19 cellular contexts compared by ENCODE assay signal in genomic region chr5:147558131-147558730, GRCh38. TPM values are rescaled to one million over a fixed set of nuclear protein-coding genes. Genes with fewer than 3 reads are reported as not detected.
DNase-seq lines count a peak whose midpoint lies in the region; ATAC-seq and TF ChIP-seq lines count a peak whose summit lies in the region.
"Had no signal": no experiment of that assay in that cellular context is flagged by ENCODE, and none has a peak within 500 bp of the region (broad histone marks: within the 10 kb centered on the region; RNA-seq: fewer than 3 reads in every experiment).

No MANE protein-coding gene starts in this region.

- TF ChIP-seq CTCF in AG10803 (conservative IDR thresholded peaks at IDR 0.05; ENCODE audit: low read length) = no peak
- no peak for TF ChIP-seq CTCF in WERI-Rb-1 (IDR thresholded peaks at IDR 0.05; ENCODE audit: low read depth, low read length)
- no peak for TF ChIP-seq CTCF in fibroblast of villous mesenchyme (IDR thresholded peaks at IDR 0.05; ENCODE audit: insufficient read depth, low read depth, low read length)
- TF ChIP-seq CTCF in omental fat pad (IDR thresholded peaks at IDR 0.05) = no peak
- no peak for TF ChIP-seq CTCF in glutamatergic neuron (IDR thresholded peaks at IDR 0.05; ENCODE audit: partially characterized antibody, unreplicated experiment)

- H3K27ac Mint-ChIP-seq in glutamatergic neuron (ENCODE audit: unreplicated experiment) = no peak overlapping the region
- H3K27ac Mint-ChIP-seq: activated CD8-positive, alpha-beta T cell treated with anti-CD3 and anti-CD28 coated beads for 36 hours; activated naive CD4-positive, alpha-beta T cell treated with anti-CD3 and anti-CD28 coated beads, Interleukin-2, amount 50 U/mL, for 24 hours; activated T-cell treated with anti-CD3 and anti-CD28 coated beads, Interleukin-2, amount 50 U/mL, for 24 hours; CD8-positive, alpha-beta T cell; memory B cell; stimulated activated effector memory CD8-positive, alpha-beta T cell treated with anti-CD3 and anti-CD28 coated beads, Interleukin-12 subunit alpha, Interleukin-12 subunit beta, amount 100 ng/mL, for 72 hours had no signal

- peak; percentile 51 for DNase-seq in AG10803 (ENCODE audit: low read depth)
- DNase-seq in WERI-Rb-1 = no peak
- DNase-seq in fibroblast of villous mesenchyme (ENCODE audit: low read depth) = peak; percentile 78
- no peak for DNase-seq in omental fat pad (ENCODE audit: low spot score)
- DNase-seq in stimulated activated CD8-positive, alpha-beta memory T cell treated with anti-CD3 and anti-CD28 coated beads, Interleukin-4, amount 100 ng/mL, for 48 hours = no peak
- DNase-seq in glutamatergic neuron = no peak
- DNase-seq: activated T-cell treated with anti-CD3 and anti-CD28 coated beads, Interleukin-2, amount 50 U/mL, for 24 hours; CD8-positive, alpha-beta T cell had no signal

- no peaks in the 10 kb centered on the region for H3K27me3 ChIP-seq in WERI-Rb-1 (ENCODE audit: insufficient read depth, low read depth, severe bottlenecking)
- H3K27me3 ChIP-seq: heart left ventricle, thyroid gland had no signal

- peak; percentile 72 for ATAC-seq in omental fat pad (ENCODE audit: low FRiP score)
- ATAC-seq in HG02588 (IDR thresholded peaks at IDR 0.05; ENCODE audit: unreplicated experiment) = no peak
- ATAC-seq in GM21619 (IDR thresholded peaks at IDR 0.05; ENCODE audit: unreplicated experiment) = no peak
- ATAC-seq: activated CD8-positive, alpha-beta T cell treated with anti-CD3 and anti-CD28 coated beads for 36 hours; CD8-positive, alpha-beta T cell had no signal

- H3K4me3 Mint-ChIP-seq in glutamatergic neuron (ENCODE audit: unreplicated experiment) = no peak overlapping the region
- H3K4me3 Mint-ChIP-seq: activated CD8-positive, alpha-beta T cell treated with anti-CD3 and anti-CD28 coated beads for 36 hours; activated naive CD4-positive, alpha-beta T cell treated with anti-CD3 and anti-CD28 coated beads, Interleukin-2, amount 50 U/mL, for 24 hours; activated T-cell treated with anti-CD3 and anti-CD28 coated beads, Interleukin-2, amount 50 U/mL, for 24 hours; CD8-positive, alpha-beta T cell; memory B cell; nephron; stimulated activated effector memory CD8-positive, alpha-beta T cell treated with anti-CD3 and anti-CD28 coated beads, Interleukin-12 subunit alpha, Interleukin-12 subunit beta, amount 100 ng/mL, for 72 hours had no signal

- no peaks in the 10 kb centered on the region for H3K36me3 ChIP-seq in WERI-Rb-1
- H3K36me3 ChIP-seq: heart left ventricle, prostate gland, thyroid gland had no signal

- H3K4me3 ChIP-seq in AG10803 (ENCODE audit: low read length) (no peak overlapping the region), WERI-Rb-1 (ENCODE audit: low read depth, low read length) (no peak overlapping the region), fibroblast of villous mesenchyme (ENCODE audit: low read depth, low read length) (no peak overlapping the region)
- H3K4me3 ChIP-seq: heart left ventricle, prostate gland, thyroid gland had no signal

- no peaks in the 10 kb centered on the region for H3K9me3 Mint-ChIP-seq in glutamatergic neuron (ENCODE audit: unreplicated experiment)
- H3K9me3 Mint-ChIP-seq: activated CD8-positive, alpha-beta T cell treated with anti-CD3 and anti-CD28 coated beads for 36 hours; activated naive CD4-positive, alpha-beta T cell treated with anti-CD3 and anti-CD28 coated beads, Interleukin-2, amount 50 U/mL, for 24 hours; activated T-cell treated with anti-CD3 and anti-CD28 coated beads, Interleukin-2, amount 50 U/mL, for 24 hours; brain; CD8-positive, alpha-beta T cell; memory B cell; nephron; stimulated activated effector memory CD8-positive, alpha-beta T cell treated with anti-CD3 and anti-CD28 coated beads, Interleukin-12 subunit alpha, Interleukin-12 subunit beta, amount 100 ng/mL, for 72 hours had no signal

- no peaks in the 10 kb centered on the region for H3K36me3 Mint-ChIP-seq in glutamatergic neuron (ENCODE audit: unreplicated experiment)
- H3K36me3 Mint-ChIP-seq: activated naive CD4-positive, alpha-beta T cell treated with anti-CD3 and anti-CD28 coated beads, Interleukin-2, amount 50 U/mL, for 24 hours; brain; CD8-positive, alpha-beta T cell; memory B cell; stimulated activated effector memory CD8-positive, alpha-beta T cell treated with anti-CD3 and anti-CD28 coated beads, Interleukin-12 subunit alpha, Interleukin-12 subunit beta, amount 100 ng/mL, for 72 hours had no signal

- no peaks in the 10 kb centered on the region for H3K9me3 ChIP-seq in WERI-Rb-1 (ENCODE audit: severe bottlenecking)
- H3K9me3 ChIP-seq: heart left ventricle, prostate gland, thyroid gland had no signal

- H3K27me3 Mint-ChIP-seq in glutamatergic neuron (ENCODE audit: unreplicated experiment) = no peaks in the 10 kb centered on the region
- H3K27me3 Mint-ChIP-seq: activated naive CD4-positive, alpha-beta T cell treated with anti-CD3 and anti-CD28 coated beads, Interleukin-2, amount 50 U/mL, for 24 hours; brain; memory B cell had no signal

- peak overlapping the region; percentile 15 for H3K27ac ChIP-seq in WERI-Rb-1
- H3K27ac ChIP-seq: prostate gland, thyroid gland had no signal

- no peaks in the 10 kb centered on the region for H3K4me1 Mint-ChIP-seq in glutamatergic neuron (ENCODE audit: low read depth, unreplicated experiment)
- H3K4me1 Mint-ChIP-seq: activated naive CD4-positive, alpha-beta T cell treated with anti-CD3 and anti-CD28 coated beads, Interleukin-2, amount 50 U/mL, for 24 hours; memory B cell; stimulated activated effector memory CD8-positive, alpha-beta T cell treated with anti-CD3 and anti-CD28 coated beads, Interleukin-12 subunit alpha, Interleukin-12 subunit beta, amount 100 ng/mL, for 72 hours had no signal

RNA-seq across cellular contexts. Expression of gene DPYSL3, which starts 48.4 kb away (rescaled TPM):
- 126 and 161 TPM in 2 replicates for total RNA-seq in fibroblast of villous mesenchyme
- total RNA-seq in omental fat pad = 10 to 100 TPM; 26.9 to 78.0 (median 54.9) TPM
- total RNA-seq in glutamatergic neuron (ENCODE audit: unreplicated experiment) = 571 TPM
- total RNA-seq: CD8-positive, alpha-beta T cell had no signal

Comparison
In these comparisons a context has a peak if more than half of its experiments do, and no peak if none do; other contexts are left out.
1. DNase-seq: peak in AG10803 (single experiment) and fibroblast of villous mesenchyme (single experiment); none in WERI-Rb-1 (single experiment), omental fat pad (single experiment), stimulated activated CD8-positive, alpha-beta memory T cell treated with anti-CD3 and anti-CD28 coated beads, Interleukin-4, amount 100 ng/mL, for 48 hours (single experiment) and glutamatergic neuron (single experiment).